ENCODE assay signal across 20 cellular contexts in the genomic region with DNA sequence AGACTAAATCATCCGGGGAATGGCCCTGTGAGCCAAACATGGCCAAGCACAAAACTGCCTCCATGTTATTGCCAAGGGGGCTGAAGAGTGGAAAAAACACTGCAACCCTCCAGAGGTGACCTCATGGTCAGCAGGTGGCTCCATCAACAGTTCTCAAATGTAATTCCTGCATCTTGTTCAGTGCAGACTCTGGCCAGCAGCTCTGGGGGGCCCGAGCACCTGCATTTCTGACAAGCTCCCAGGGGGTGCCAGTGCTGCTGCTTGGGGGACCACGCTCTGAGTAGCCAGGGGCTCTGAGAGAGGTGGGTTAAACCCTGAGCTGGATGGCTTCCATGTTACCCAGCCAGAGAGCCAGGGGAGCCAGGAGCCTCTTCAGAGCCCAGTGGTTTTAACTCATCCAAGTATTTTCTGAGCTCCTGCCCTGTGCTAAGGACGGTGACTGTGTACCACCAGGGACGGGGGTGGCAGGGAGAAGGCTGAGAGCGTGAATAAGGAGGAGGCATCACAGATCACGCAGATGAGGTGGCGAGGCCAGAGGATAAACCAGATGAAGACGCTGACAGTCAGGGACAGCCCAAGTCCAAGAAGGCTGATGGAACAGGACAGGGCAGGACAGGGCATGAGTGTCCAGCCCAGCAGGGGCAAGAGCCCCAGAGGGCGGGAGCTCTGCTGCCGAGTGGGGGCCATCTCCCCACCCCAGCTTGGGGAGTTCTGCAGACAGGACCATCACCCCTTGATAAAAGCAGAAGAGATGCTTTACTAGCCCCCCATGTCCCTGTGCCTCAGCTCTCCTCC. TPM values are rescaled to one million over a fixed set of nuclear protein-coding genes. Genes with fewer than 3 reads are reported as not detected.
"Had no signal": no experiment of that assay in that cellular context is flagged by ENCODE, and none has a peak within 500 bp of the region (broad histone marks: within the 10 kb centered on the region; RNA-seq: fewer than 3 reads in every experiment).

No MANE protein-coding gene starts in this region.

- H3K27ac ChIP-seq: esophagus muscularis mucosa, suprapubic skin, upper lobe of left lung had no signal

- H3K4me3 ChIP-seq: esophagus muscularis mucosa, suprapubic skin, upper lobe of left lung had no signal

- ATAC-seq: activated CD8-positive, alpha-beta T cell treated with anti-CD3 and anti-CD28 coated beads, Interleukin-2, amount 10 ng/mL, durations not matched to agents 7 days and 5 days; naive thymus-derived CD8-positive, alpha-beta T cell; T-helper 17 cell had no signal

- H3K27me3 ChIP-seq: esophagus muscularis mucosa, suprapubic skin, upper lobe of left lung had no signal

- H3K4me1 ChIP-seq: suprapubic skin, upper lobe of left lung had no signal

- DNase-seq: activated CD4-positive, alpha-beta T cell treated with anti-CD3 and anti-CD28 coated beads for 4 hours; activated CD8-positive, alpha-beta T cell treated with anti-CD3 and anti-CD28 coated beads, Interleukin-2, amount 10 ng/mL, durations not matched to agents 7 days and 5 days; activated naive CD4-positive, alpha-beta T cell; activated naive CD8-positive, alpha-beta T cell treated with anti-CD3 and anti-CD28 coated beads, Interleukin-2, amount 10 ng/mL, durations not matched to agents 7 days and 5 days; activated T-cell treated with anti-CD3 and anti-CD28 coated beads for 4 hours; anterior cingulate cortex; hypothalamus; mesenchymal stem cell; naive thymus-derived CD8-positive, alpha-beta T cell; small intestine; stimulated activated CD4-positive, alpha-beta T cell treated with anti-CD3 and anti-CD28 coated beads, Interleukin-4, amount 100 ng/mL, for 24 hours; stimulated activated naive CD4-positive, alpha-beta T cell treated with Interleukin-2 at 50 U/mL for 16 hours; T-helper 17 cell had no signal

- H3K9me3 ChIP-seq: esophagus muscularis mucosa, suprapubic skin, upper lobe of left lung had no signal

RNA-seq across cellular contexts. Expression of a gene that starts 52.9 kb away (rescaled TPM):
- total RNA-seq: activated CD8-positive, alpha-beta T cell treated with anti-CD3 and anti-CD28 coated beads, Interleukin-2, amount 10 ng/mL, durations not matched to agents 7 days and 5 days; activated naive CD8-positive, alpha-beta T cell treated with anti-CD3 and anti-CD28 coated beads, Interleukin-2, amount 10 ng/mL, durations not matched to agents 7 days and 5 days; esophagus muscularis mucosa; kidney epithelial cell; mucosa of gallbladder; naive thymus-derived CD8-positive, alpha-beta T cell; right cardiac atrium; upper lobe of left lung had no signal
- polyA plus RNA-seq: liver; naive thymus-derived CD8-positive, alpha-beta T cell; right cardiac atrium had no signal
